ENCODE assay signal across 23 cellular contexts in the genomic region with DNA sequence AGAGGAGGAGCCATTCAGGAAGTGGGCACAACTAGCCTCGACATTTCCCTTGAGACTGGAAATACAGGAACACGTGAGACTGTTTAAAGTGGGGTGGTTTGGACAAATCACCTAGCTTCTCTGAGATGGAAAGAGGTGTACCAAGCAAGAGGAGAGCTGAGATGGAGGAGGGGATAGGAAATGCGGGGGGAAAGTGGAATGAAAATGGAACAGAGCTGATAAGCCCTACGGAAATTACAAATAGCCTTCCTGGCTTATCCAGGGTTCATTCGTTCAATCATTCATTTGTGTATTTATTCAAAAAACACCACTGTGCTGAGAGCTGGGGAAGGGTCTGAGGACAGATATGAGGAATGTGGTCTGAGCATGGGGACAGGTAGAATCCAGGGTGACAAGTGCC.
"Had no signal": no experiment of that assay in that cellular context is flagged by ENCODE, and none has a peak within 500 bp of the region (broad histone marks: within the 10 kb centered on the region; RNA-seq: fewer than 3 reads in every experiment).

No MANE protein-coding gene starts in this region.

- H3K27ac ChIP-seq: coronary artery, dorsolateral prefrontal cortex, epithelial cell of prostate, esophagus squamous epithelium, gastrocnemius medialis, heart left ventricle, left lung, lower lobe of right lung had no signal

- H3K4me1 Mint-ChIP-seq: naive B cell had no signal

- H3K36me3 ChIP-seq: esophagus squamous epithelium, gastrocnemius medialis, heart left ventricle, left lung, lower lobe of right lung had no signal

- H3K27me3 ChIP-seq: left lung had no signal

- DNase-seq: dermis blood vessel endothelial cell; dorsolateral prefrontal cortex; effector CD4-positive, alpha-beta T cell; effector memory CD4-positive, alpha-beta T cell; erythroblast; esophagus squamous epithelium; foreskin fibroblast; foreskin melanocyte; gastrocnemius medialis; hippocampal formation; left lung; lower lobe of right lung; mesenchymal stem cell; naive B cell had no signal

- ATAC-seq: esophagus mucosa, gastrocnemius medialis, left lung, lower lobe of right lung had no signal

- FAIRE-seq: colon, islet of Langerhans, keratinocyte had no signal

- H3K27ac Mint-ChIP-seq: mesothelial cell of epicardium, naive B cell had no signal

- H3K4me3 ChIP-seq: coronary artery, dorsolateral prefrontal cortex, esophagus squamous epithelium, gastrocnemius medialis, heart left ventricle, left lung, lower lobe of right lung, mucosa of descending colon had no signal

- H3K4me3 Mint-ChIP-seq: mesothelial cell of epicardium, naive B cell had no signal

- H3K9me3 ChIP-seq: esophagus squamous epithelium, gastrocnemius medialis, heart left ventricle, left lung, lower lobe of right lung, mucosa of descending colon had no signal

- H3K4me1 ChIP-seq: gastrocnemius medialis, left lung, lower lobe of right lung had no signal

- H3K36me3 Mint-ChIP-seq: mesothelial cell of epicardium, naive B cell had no signal

- H3K9me3 Mint-ChIP-seq: mesothelial cell of epicardium had no signal
